ENCODE assay signal across 13 cellular contexts in genomic region chr9:98916660-98917059, GRCh38. TPM values are rescaled to one million over a fixed set of nuclear protein-coding genes. Genes with fewer than 3 reads are reported as not detected.
DNase-seq lines count a peak whose midpoint lies in the region; ATAC-seq and TF ChIP-seq lines count a peak whose summit lies in the region.
"Had no signal": no experiment of that assay in that cellular context is flagged by ENCODE, and none has a peak within 500 bp of the region (broad histone marks: within the 10 kb centered on the region; RNA-seq: fewer than 3 reads in every experiment).

No MANE protein-coding gene starts in this region.

- peak; percentile 89 for ATAC-seq in Right ventricle myocardium inferior
- no peak for ATAC-seq in HG03565 (IDR thresholded peaks at IDR 0.05; ENCODE audit: unreplicated experiment)

- intact Hi-C loops in Right ventricle myocardium inferior (cut with DNase I) (no loop called here), vagina (cut with DNase I) (no loop called here)

- H3K9me3 ChIP-seq in right atrium auricular region (no peaks in the 10 kb centered on the region), vagina (no peaks in the 10 kb centered on the region)
- H3K9me3 ChIP-seq: esophagus muscularis mucosa had no signal

- no peak for TF ChIP-seq POLR2A in vagina (IDR thresholded peaks at IDR 0.05)

- H3K36me3 ChIP-seq in right atrium auricular region (no peaks in the 10 kb centered on the region), vagina (no peaks in the 10 kb centered on the region)
- H3K36me3 ChIP-seq: esophagus muscularis mucosa had no signal

- H3K27me3 ChIP-seq in right atrium auricular region (no peaks in the 10 kb centered on the region), vagina (no peaks in the 10 kb centered on the region)
- H3K27me3 ChIP-seq: esophagus muscularis mucosa had no signal

- TF ChIP-seq CTCF in right atrium auricular region (IDR thresholded peaks at IDR 0.05) (no peak), vagina (IDR thresholded peaks at IDR 0.05) (no peak)

- H3K4me1 ChIP-seq in right atrium auricular region = peaks cover 0 to 20% of the 10 kb centered on the region in 2 donors
- peaks cover 26% of the 10 kb centered on the region for H3K4me1 ChIP-seq in vagina

- H3K27ac ChIP-seq in right atrium auricular region (peak overlapping the region in 1 of 2 donors; percentile 58), vagina (peak overlapping the region; percentile 4), caudate nucleus (ENCODE audit: low read depth, low read length) (no peak overlapping the region)

- no peak overlapping the region for H3K4me3 ChIP-seq in right atrium auricular region
- H3K4me3 ChIP-seq in vagina = no peak overlapping the region
- H3K4me3 ChIP-seq: esophagus muscularis mucosa had no signal

- DNase-seq in Right ventricle myocardium inferior (ENCODE audit: missing footprints) (peak; percentile 81), right atrium auricular region (ENCODE audit: low spot score) (no peak), globus pallidus (ENCODE audit: low spot score) (peak; percentile 26), mucosa of gallbladder (ENCODE audit: low spot score) (peak; percentile 27), vagina (ENCODE audit: extremely low spot score in 2 of 2) (no peak), cerebellar nuclear complex (lab: John Stamatoyannopoulos, UW) (no peak), caudate nucleus (lab: John Stamatoyannopoulos, UW) (no peak)
- DNase-seq: activated CD4-positive, alpha-beta T cell treated with anti-CD3 and anti-CD28 coated beads, Interleukin-2, amount 50 U/mL, for 4 hours; activated gamma-delta T cell; stimulated activated CD4-positive, alpha-beta T cell treated with anti-CD3 and anti-CD28 coated beads, Interleukin-12 subunit alpha, Interleukin-12 subunit beta, amount 100 ng/mL, for 4 hours had no signal

RNA-seq across cellular contexts. Expression of gene COL15A1, which starts 27.0 kb away (rescaled TPM):
- 58.3 TPM for total RNA-seq in Right ventricle myocardium inferior
- 10 to 100 TPM; 22.4 to 38.2 TPM for total RNA-seq in right atrium auricular region
- total RNA-seq in mucosa of gallbladder = 46.2 TPM
- 15.0 TPM for total RNA-seq in vagina
- total RNA-seq: OCI-LY7 had no signal

Comparison
In these comparisons a context has a peak if more than half of its experiments do, and no peak if none do; other contexts are left out.
1. DNase-seq: peak in Right ventricle myocardium inferior (single experiment), globus pallidus (single experiment) and mucosa of gallbladder (single experiment); none in right atrium auricular region (single experiment), vagina (0 of 2), cerebellar nuclear complex (0 of 2) and caudate nucleus (0 of 61).